1 cellular context compared by ENCODE assay signal in the genomic region with DNA sequence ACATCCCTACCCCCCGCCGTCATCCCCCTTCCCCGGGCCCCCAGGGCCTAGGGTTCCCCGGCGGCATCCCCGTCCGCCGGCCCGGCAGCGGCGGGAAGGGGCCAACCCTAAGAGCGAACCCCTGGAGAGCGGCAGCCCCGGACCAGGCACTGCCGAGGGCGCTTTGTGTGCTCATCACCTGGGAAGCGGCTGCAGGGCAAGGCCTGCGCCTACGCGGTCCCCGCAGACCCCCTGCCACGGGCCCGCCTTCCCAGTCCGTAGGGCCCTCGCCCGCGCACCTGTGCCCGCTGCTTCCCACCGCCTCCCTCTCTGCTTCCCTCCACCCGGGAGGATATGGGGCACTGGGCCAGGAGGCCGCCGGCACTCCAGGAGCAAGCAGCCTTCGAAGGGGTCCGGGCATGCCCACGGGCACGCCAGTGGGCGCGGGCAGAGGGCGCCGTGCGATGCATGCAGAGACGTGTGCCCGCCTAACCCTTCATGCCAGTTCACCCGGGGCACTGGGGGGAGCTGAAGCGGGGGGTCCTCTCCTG.
TF ChIP-seq lines count a peak whose summit lies in the region.

No MANE protein-coding gene starts in this region.

TF ChIP-seq in H1, 55 proteins besides CTCF, POLR2A, EP300 and RAD21:
- TF ChIP-seq NANOG (IDR thresholded peaks at IDR 0.05; ENCODE audit: insufficient read depth, low read depth, low read length, poor library complexity, severe bottlenecking): no peak
